34 cellular contexts compared by ENCODE assay signal in the genomic region with DNA sequence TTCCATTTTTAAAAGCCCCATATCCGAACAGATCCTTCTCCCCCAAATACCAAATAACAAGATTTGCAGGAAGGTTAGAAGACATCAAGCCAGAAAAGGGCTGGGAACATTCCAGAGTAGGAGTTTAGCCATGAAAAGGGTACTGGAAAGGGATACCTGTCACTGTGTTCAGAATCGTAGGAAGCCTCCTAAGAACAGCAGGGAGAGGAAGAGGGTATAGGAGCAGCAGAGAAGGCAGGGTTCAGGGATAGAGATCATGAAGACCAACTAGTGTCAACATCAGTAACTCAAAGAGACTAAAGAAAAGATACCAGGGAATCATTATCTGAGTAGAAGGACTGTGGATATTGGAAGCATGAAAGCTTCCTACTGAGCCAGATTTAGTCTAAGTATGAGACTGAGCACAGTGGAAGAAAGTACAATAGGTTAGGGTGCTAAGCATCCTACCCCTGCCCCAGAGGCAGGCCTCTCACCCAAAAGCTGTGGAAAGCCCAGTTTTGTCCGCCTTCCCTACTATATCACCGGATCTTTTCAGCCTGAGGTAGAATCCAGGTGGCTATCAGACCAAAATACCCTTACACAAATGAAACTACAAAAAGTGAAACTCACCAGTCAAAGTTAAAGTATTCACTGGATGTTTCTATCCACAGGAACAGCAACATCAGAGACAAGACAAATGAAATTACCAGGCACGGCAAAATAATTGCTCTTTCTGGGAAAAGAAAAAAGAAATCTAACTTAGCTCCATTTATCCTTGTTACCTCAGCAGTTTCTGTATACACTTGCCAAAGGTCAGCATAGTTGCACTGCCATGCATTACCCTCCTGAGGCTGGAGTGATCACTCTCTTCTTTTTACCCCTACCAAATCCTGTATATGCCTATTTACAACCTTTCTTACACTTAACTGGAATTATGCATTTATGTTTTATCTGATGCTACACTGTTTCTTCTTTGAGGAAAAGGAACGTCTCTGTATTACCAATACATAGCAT. TPM values are rescaled to one million over a fixed set of nuclear protein-coding genes. Genes with fewer than 3 reads are reported as not detected.
"Had no signal": no experiment of that assay in that cellular context is flagged by ENCODE, and none has a peak within 500 bp of the region (broad histone marks: within the 10 kb centered on the region; RNA-seq: fewer than 3 reads in every experiment).

No MANE protein-coding gene starts in this region.

- H3K27ac ChIP-seq: foreskin keratinocyte, heart right ventricle, ovary, psoas muscle, skin epidermis, spleen, testis, tibial artery, upper lobe of left lung had no signal

- DNase-seq: cortex of kidney; effector memory CD8-positive, alpha-beta T cell; erythroblast; foreskin keratinocyte; glutamatergic neuron; heart right ventricle; hypothalamus; immature natural killer cell; islet precursor cell; kidney glomerular epithelial cell; left colon; left ventricle myocardium superior; mesenchymal stem cell; midbrain; naive thymus-derived CD4-positive, alpha-beta T cell; nucleus accumbens; ovary; posterior cingulate gyrus; psoas muscle; right cardiac atrium; spleen; stimulated activated CD4-positive, alpha-beta T cell treated with anti-CD3 and anti-CD28 coated beads, Interleukin-4, amount 100 ng/mL, for 4 hours; stimulated activated naive CD8-positive, alpha-beta T cell treated with anti-CD3 and anti-CD28 coated beads, Interleukin-15, Interleukin-2, amounts not matched to agents 100 U/mL and 50 U/mL, for 24 hours; substantia nigra; testis; tibial artery; upper lobe of left lung had no signal

- H3K36me3 ChIP-seq: heart right ventricle, ovary, spleen, tibial artery, upper lobe of left lung had no signal

- H3K9me3 ChIP-seq: ovary, psoas muscle, testis, tibial artery, upper lobe of left lung had no signal

- H3K36me3 Mint-ChIP-seq: immature natural killer cell; naive thymus-derived CD4-positive, alpha-beta T cell; stimulated activated memory B cell treated with anti-CD40 and anti-IgM and Interleukin-4, amounts not matched to agents 10 μg/mL and 1 μg/mL and 100 μg/mL, for 72 hours had no signal

- H3K4me1 Mint-ChIP-seq: immature natural killer cell; naive thymus-derived CD4-positive, alpha-beta T cell; nephron; stimulated activated memory B cell treated with anti-CD40 and anti-IgM and Interleukin-4, amounts not matched to agents 10 μg/mL and 1 μg/mL and 100 μg/mL, for 72 hours had no signal

- H3K9me3 Mint-ChIP-seq: effector memory CD8-positive, alpha-beta T cell; nephron; stimulated activated memory B cell treated with anti-CD40 and anti-IgM and Interleukin-4, amounts not matched to agents 10 μg/mL and 1 μg/mL and 100 μg/mL, for 72 hours had no signal

- ATAC-seq: effector memory CD8-positive, alpha-beta T cell; foreskin keratinocyte; heart right ventricle; left colon; left ventricle myocardium superior; naive thymus-derived CD4-positive, alpha-beta T cell; psoas muscle; right cardiac atrium; stimulated activated memory B cell treated with anti-CD40 and anti-IgM and Interleukin-4, amounts not matched to agents 10 μg/mL and 1 μg/mL and 100 μg/mL, for 72 hours; stimulated activated naive CD8-positive, alpha-beta T cell treated with anti-CD3 and anti-CD28 coated beads, Interleukin-15, Interleukin-2, amounts not matched to agents 100 U/mL and 50 U/mL, for 24 hours had no signal

- H3K4me3 Mint-ChIP-seq: effector memory CD8-positive, alpha-beta T cell; immature natural killer cell; naive thymus-derived CD4-positive, alpha-beta T cell; nephron; stimulated activated memory B cell treated with anti-CD40 and anti-IgM and Interleukin-4, amounts not matched to agents 10 μg/mL and 1 μg/mL and 100 μg/mL, for 72 hours had no signal

- H3K27me3 ChIP-seq: foreskin keratinocyte, ovary, spleen, testis, upper lobe of left lung had no signal

- H3K27ac Mint-ChIP-seq: effector memory CD8-positive, alpha-beta T cell; immature natural killer cell; nephron; stimulated activated memory B cell treated with anti-CD40 and anti-IgM and Interleukin-4, amounts not matched to agents 10 μg/mL and 1 μg/mL and 100 μg/mL, for 72 hours had no signal

- H3K4me3 ChIP-seq: heart right ventricle, lung, ovary, psoas muscle, skin epidermis, spleen, testis, tibial artery, upper lobe of left lung had no signal

- H3K4me1 ChIP-seq: heart right ventricle, psoas muscle, spleen, testis, tibial artery, upper lobe of left lung had no signal

RNA-seq across cellular contexts. Expression of a gene that starts 16.7 kb away (rescaled TPM):
- total RNA-seq: dermis microvascular lymphatic vessel endothelial cell; foreskin keratinocyte; heart right ventricle; left colon; left ventricle myocardium superior; lung; mucosa of gallbladder; naive thymus-derived CD4-positive, alpha-beta T cell; ovary; psoas muscle; renal cortical epithelial cell; upper lobe of left lung had no signal
- polyA plus RNA-seq: foreskin keratinocyte; heart right ventricle; immature natural killer cell; lung; naive thymus-derived CD4-positive, alpha-beta T cell; psoas muscle had no signal
